ENCODE assay signal across 8 cellular contexts in genomic region chr19:36605839-36606478, GRCh38. TPM values are rescaled to one million over a fixed set of nuclear protein-coding genes. Genes with fewer than 3 reads are reported as not detected.
DNase-seq lines count a peak whose midpoint lies in the region.

No MANE protein-coding gene starts in this region.

- H3K36me3 ChIP-seq in KOPT-K1 (ENCODE audit: insufficient read depth, low read length) = peaks cover 52% of the 10 kb centered on the region

- peaks cover 38% of the 10 kb centered on the region for H3K9me3 ChIP-seq in KOPT-K1 (ENCODE audit: insufficient read depth, low read length, poor library complexity, severe bottlenecking)

- H3K27ac ChIP-seq in KOPT-K1 (ENCODE audit: low read depth, low read length, poor library complexity, severe bottlenecking) (peak overlapping the region; percentile 89), cingulate gyrus (ENCODE audit: low read depth, low read length) (peak overlapping the region; percentile 77)

- peak; percentile 1 for DNase-seq in NCI-H2029 treated with DMSO at 0.1 percent for 48 hours (lab: John Stamatoyannopoulos, UW)
- DNase-seq in NCI-H2029 (lab: John Stamatoyannopoulos, UW) = no peak
- peak; percentile 14 for DNase-seq in myocyte (ENCODE audit: low read depth)
- DNase-seq in epidermal melanocyte (ENCODE audit: insufficient read length, low spot score) = no peak
- no peak for DNase-seq in NCI-H2107 (lab: John Stamatoyannopoulos, UW)
- no peak for DNase-seq in NCI-H69 (lab: John Stamatoyannopoulos, UW)

RNA-seq across cellular contexts. Expression of gene ZNF382, which starts 0.8 kb away (rescaled TPM):
- total RNA-seq in myocyte = 4.9 and 5.2 TPM in 2 replicates
- 3.3 TPM for polyA plus RNA-seq in myocyte (2012)

RNA-seq across cellular contexts. Expression of gene ZNF529, which starts 32.9 kb away (rescaled TPM):
- 13.0 and 15.9 TPM in 2 replicates for total RNA-seq in myocyte
- 6.4 TPM for polyA plus RNA-seq in myocyte (2012)

Comparison
In these comparisons a context has a peak if more than half of its experiments do, and no peak if none do; other contexts are left out.
1. DNase-seq: peak in NCI-H2029 treated with DMSO at 0.1 percent for 48 hours (single experiment) and myocyte (single experiment); none in NCI-H2029 (single experiment), epidermal melanocyte (single experiment), NCI-H2107 (single experiment) and NCI-H69 (single experiment).